Comparison of ENCODE assay signal across 9 cellular contexts in the genomic region with DNA sequence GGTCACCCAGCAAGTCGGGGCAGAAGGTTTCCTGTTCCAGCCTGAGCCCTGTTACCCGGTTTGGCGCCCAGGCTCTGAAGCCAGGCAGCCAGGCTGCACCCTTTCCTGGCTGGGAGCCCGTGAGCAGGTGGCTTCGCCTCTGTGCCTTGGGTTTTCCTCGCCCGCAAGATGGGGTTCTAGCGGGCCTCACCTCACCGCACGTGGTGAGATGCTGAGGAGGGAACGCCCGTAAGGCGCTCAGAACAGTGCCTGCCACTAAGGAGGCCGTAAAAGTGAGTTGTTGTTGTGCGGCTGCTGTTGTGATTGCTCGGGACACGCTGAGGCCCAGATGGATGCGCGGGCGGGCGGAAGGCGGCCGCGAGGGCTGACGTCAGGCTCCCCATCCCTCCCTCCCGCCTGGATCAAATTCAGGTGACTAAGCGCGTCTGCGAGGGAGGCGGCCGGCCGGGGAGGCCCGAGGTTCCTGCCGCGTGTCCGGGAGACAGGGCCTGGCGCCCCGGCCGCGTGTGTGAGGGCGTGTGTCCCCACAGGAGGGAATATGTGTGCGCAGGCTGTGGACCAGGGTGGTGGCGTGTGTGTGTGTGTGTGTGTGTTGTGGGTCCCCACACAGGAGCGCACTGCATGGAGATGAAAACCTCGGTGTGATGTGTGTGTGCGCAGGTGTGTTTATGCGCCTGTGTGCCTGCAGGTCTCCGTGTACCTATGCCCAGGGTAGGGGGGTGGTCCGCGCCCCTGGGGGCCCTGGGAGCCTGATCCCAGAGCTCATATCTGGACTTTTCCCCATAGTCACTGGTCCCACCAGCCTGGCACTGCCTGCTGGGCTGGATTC. TPM values are rescaled to one million over a fixed set of nuclear protein-coding genes. Genes with fewer than 3 reads are reported as not detected.
DNase-seq lines count a peak whose midpoint lies in the region; ATAC-seq, FAIRE-seq and TF ChIP-seq lines count a peak whose summit lies in the region.
"Had no signal": no experiment of that assay in that cellular context is flagged by ENCODE, and none has a peak within 500 bp of the region (broad histone marks: within the 10 kb centered on the region; RNA-seq: fewer than 3 reads in every experiment).

No MANE protein-coding gene starts in this region.

- ATAC-seq in GM18502 (IDR thresholded peaks at IDR 0.05; ENCODE audit: poor library complexity, unreplicated experiment): no peak

- no peaks in the 10 kb centered on the region for H3K27me3 Mint-ChIP-seq in activated T-helper 1 cell treated with anti-CD3 and anti-CD28 coated beads, Interleukin-12 subunit alpha, Interleukin-12 subunit beta, Interleukin-2, Interleukin-4 antibody, amounts not matched to agents 30 ng/mL and 10 ng/mL and 1 ng/mL, durations not matched to agents 14 hours and 24 hours and 36 hours (ENCODE audit: insufficient read depth)

- in situ Hi-C loops in GM13976 (cut with MboI; ENCODE audit: low sequenced_read_pairs, unreplicated experiment): no loop called here

- intact Hi-C loops in activated T-helper 1 cell treated with anti-CD3 and anti-CD28 coated beads, Interleukin-12 subunit alpha, Interleukin-12 subunit beta, Interleukin-2, Interleukin-4 antibody, amounts not matched to agents 30 ng/mL and 10 ng/mL and 1 ng/mL, durations not matched to agents 14 hours and 24 hours and 36 hours (cut with micrococcal nuclease): no loop called here

- H3K4me1 Mint-ChIP-seq in activated T-helper 1 cell treated with anti-CD3 and anti-CD28 coated beads, Interleukin-12 subunit alpha, Interleukin-12 subunit beta, Interleukin-2, Interleukin-4 antibody, amounts not matched to agents 30 ng/mL and 10 ng/mL and 1 ng/mL, durations not matched to agents 14 hours and 24 hours and 36 hours (ENCODE audit: low read depth): peaks cover 37% of the 10 kb centered on the region

- H3K4me3 ChIP-seq in H7 (ENCODE audit: insufficient read depth, low read depth, low read length): no peak overlapping the region
- no peak overlapping the region for H3K4me3 ChIP-seq in fibroblast of pulmonary artery (replicated peaks; ENCODE audit: low read depth, low read length)
- H3K4me3 ChIP-seq in parathyroid adenoma (ENCODE audit: low read depth, low read length): no peak overlapping the region

- H3K4me1 ChIP-seq in parathyroid adenoma: peaks cover 5% of the 10 kb centered on the region

- peaks cover 4% of the 10 kb centered on the region; the same call in 1 of the 2 replicates for H3K36me3 ChIP-seq in H7 (replicated peaks; ENCODE audit: control insufficient read depth, insufficient read depth, low read length)
- H3K36me3 ChIP-seq in parathyroid adenoma (ENCODE audit: control insufficient read depth, insufficient read depth, low read length): no peaks in the 10 kb centered on the region

- peak overlapping the region; percentile 65 for H3K27ac ChIP-seq in parathyroid adenoma

- no peaks in the 10 kb centered on the region for H3K9me3 Mint-ChIP-seq in activated T-helper 1 cell treated with anti-CD3 and anti-CD28 coated beads, Interleukin-12 subunit alpha, Interleukin-12 subunit beta, Interleukin-2, Interleukin-4 antibody, amounts not matched to agents 30 ng/mL and 10 ng/mL and 1 ng/mL, durations not matched to agents 14 hours and 24 hours and 36 hours
- H3K9me3 Mint-ChIP-seq: mesothelial cell of epicardium had no signal

- no peak overlapping the region for H3K9ac ChIP-seq in parathyroid adenoma

- H3K79me2 ChIP-seq in parathyroid adenoma: no peaks in the 10 kb centered on the region

- peak overlapping the region; percentile 48 for H3K4me2 ChIP-seq in parathyroid adenoma (ENCODE audit: low read length)

- no peaks in the 10 kb centered on the region for H3K9me3 ChIP-seq in parathyroid adenoma (ENCODE audit: control insufficient read depth, low read length)

- DNase-seq in H7: peak; percentile 92
- DNase-seq in RCC 7860 (ENCODE audit: low spot score): peak; percentile 83
- peak; percentile 96 for DNase-seq in fibroblast of pulmonary artery (ENCODE audit: low read depth)
- DNase-seq in GM13976 (ENCODE audit: low spot score): no peak
- DNase-seq in activated effector memory CD4-positive, alpha-beta T cell treated with Interleukin-2 at 50 U/mL for 16 hours: no peak
- no peak for DNase-seq in activated T-helper 1 cell treated with anti-CD3 and anti-CD28 coated beads, Interleukin-12 subunit alpha, Interleukin-12 subunit beta, Interleukin-2, Interleukin-4 antibody, amounts not matched to agents 30 ng/mL and 10 ng/mL and 1 ng/mL, durations not matched to agents 14 hours and 24 hours and 36 hours (ENCODE audit: low spot score)

- TF ChIP-seq CTCF in fibroblast of pulmonary artery (IDR thresholded peaks at IDR 0.05; ENCODE audit: low read length, missing control alignments): no peak
- TF ChIP-seq CTCF in parathyroid adenoma (IDR thresholded peaks at IDR 0.05): no peak
- no peak for TF ChIP-seq CTCF in GM13976 (IDR thresholded peaks at IDR 0.05; ENCODE audit: borderline replicate concordance, control extremely low read depth, extremely low read depth, insufficient read depth, missing control alignments)

- FAIRE-seq in RCC 7860 (lab: Jason Lieb, UNC): peak; percentile 14

- H3K27me3 ChIP-seq in H7 (ENCODE audit: control insufficient read depth, insufficient read depth, low read length): peaks cover 4% of the 10 kb centered on the region
- H3K27me3 ChIP-seq in parathyroid adenoma (ENCODE audit: control insufficient read depth, insufficient read depth, low read length): no peaks in the 10 kb centered on the region

- no peak overlapping the region for H3K27ac Mint-ChIP-seq in activated T-helper 1 cell treated with anti-CD3 and anti-CD28 coated beads, Interleukin-12 subunit alpha, Interleukin-12 subunit beta, Interleukin-2, Interleukin-4 antibody, amounts not matched to agents 30 ng/mL and 10 ng/mL and 1 ng/mL, durations not matched to agents 14 hours and 24 hours and 36 hours
- H3K27ac Mint-ChIP-seq: mesothelial cell of epicardium had no signal

- no peak overlapping the region for H3K4me3 Mint-ChIP-seq in activated T-helper 1 cell treated with anti-CD3 and anti-CD28 coated beads, Interleukin-12 subunit alpha, Interleukin-12 subunit beta, Interleukin-2, Interleukin-4 antibody, amounts not matched to agents 30 ng/mL and 10 ng/mL and 1 ng/mL, durations not matched to agents 14 hours and 24 hours and 36 hours
- H3K4me3 Mint-ChIP-seq: mesothelial cell of epicardium had no signal

- H2AFZ ChIP-seq in parathyroid adenoma: peak overlapping the region; percentile 69

- no peaks in the 10 kb centered on the region for H3K36me3 Mint-ChIP-seq in activated T-helper 1 cell treated with anti-CD3 and anti-CD28 coated beads, Interleukin-12 subunit alpha, Interleukin-12 subunit beta, Interleukin-2, Interleukin-4 antibody, amounts not matched to agents 30 ng/mL and 10 ng/mL and 1 ng/mL, durations not matched to agents 14 hours and 24 hours and 36 hours (ENCODE audit: low read depth)
- H3K36me3 Mint-ChIP-seq: mesothelial cell of epicardium had no signal

RNA-seq across cellular contexts. Expression of gene CAMKK1, which starts 4.3 kb away (rescaled TPM):
- total RNA-seq in H7 (2014; rRNA removed; shearing (Covaris generic)): 6.0 and 6.7 TPM in 2 replicates
- total RNA-seq in activated T-helper 1 cell treated with anti-CD3 and anti-CD28 coated beads, Interleukin-12 subunit alpha, Interleukin-12 subunit beta, Interleukin-2, Interleukin-4 antibody, amounts not matched to agents 30 ng/mL and 10 ng/mL and 1 ng/mL, durations not matched to agents 14 hours and 24 hours and 36 hours: 6.1 and 7.8 TPM in 2 replicates

RNA-seq across cellular contexts. Expression of gene P2RX1, which starts 27.7 kb away (rescaled TPM):
- total RNA-seq in H7 (2014; rRNA removed; shearing (Covaris generic)): 0.10 and 0.33 TPM in 2 replicates
- total RNA-seq in activated T-helper 1 cell treated with anti-CD3 and anti-CD28 coated beads, Interleukin-12 subunit alpha, Interleukin-12 subunit beta, Interleukin-2, Interleukin-4 antibody, amounts not matched to agents 30 ng/mL and 10 ng/mL and 1 ng/mL, durations not matched to agents 14 hours and 24 hours and 36 hours: 0.13 and 0.34 TPM in 2 replicates

RNA-seq across cellular contexts. Expression of gene NCBP3, which starts 42.5 kb away (rescaled TPM):
- 17.5 and 28.0 TPM in 2 replicates for total RNA-seq in H7 (2014; rRNA removed; shearing (Covaris generic))
- 54.2 and 56.0 TPM in 2 replicates for total RNA-seq in activated T-helper 1 cell treated with anti-CD3 and anti-CD28 coated beads, Interleukin-12 subunit alpha, Interleukin-12 subunit beta, Interleukin-2, Interleukin-4 antibody, amounts not matched to agents 30 ng/mL and 10 ng/mL and 1 ng/mL, durations not matched to agents 14 hours and 24 hours and 36 hours

Comparison
In these comparisons a context has a peak if more than half of its experiments do, and no peak if none do; other contexts are left out.
1. DNase-seq: peak in H7 (single experiment), RCC 7860 (single experiment) and fibroblast of pulmonary artery (single experiment); none in GM13976 (single experiment), activated effector memory CD4-positive, alpha-beta T cell treated with Interleukin-2 at 50 U/mL for 16 hours (single experiment) and activated T-helper 1 cell treated with anti-CD3 and anti-CD28 coated beads, Interleukin-12 subunit alpha, Interleukin-12 subunit beta, Interleukin-2, Interleukin-4 antibody, amounts not matched to agents 30 ng/mL and 10 ng/mL and 1 ng/mL, durations not matched to agents 14 hours and 24 hours and 36 hours (single experiment).